1 cellular context compared by ENCODE assay signal in the genomic region with DNA sequence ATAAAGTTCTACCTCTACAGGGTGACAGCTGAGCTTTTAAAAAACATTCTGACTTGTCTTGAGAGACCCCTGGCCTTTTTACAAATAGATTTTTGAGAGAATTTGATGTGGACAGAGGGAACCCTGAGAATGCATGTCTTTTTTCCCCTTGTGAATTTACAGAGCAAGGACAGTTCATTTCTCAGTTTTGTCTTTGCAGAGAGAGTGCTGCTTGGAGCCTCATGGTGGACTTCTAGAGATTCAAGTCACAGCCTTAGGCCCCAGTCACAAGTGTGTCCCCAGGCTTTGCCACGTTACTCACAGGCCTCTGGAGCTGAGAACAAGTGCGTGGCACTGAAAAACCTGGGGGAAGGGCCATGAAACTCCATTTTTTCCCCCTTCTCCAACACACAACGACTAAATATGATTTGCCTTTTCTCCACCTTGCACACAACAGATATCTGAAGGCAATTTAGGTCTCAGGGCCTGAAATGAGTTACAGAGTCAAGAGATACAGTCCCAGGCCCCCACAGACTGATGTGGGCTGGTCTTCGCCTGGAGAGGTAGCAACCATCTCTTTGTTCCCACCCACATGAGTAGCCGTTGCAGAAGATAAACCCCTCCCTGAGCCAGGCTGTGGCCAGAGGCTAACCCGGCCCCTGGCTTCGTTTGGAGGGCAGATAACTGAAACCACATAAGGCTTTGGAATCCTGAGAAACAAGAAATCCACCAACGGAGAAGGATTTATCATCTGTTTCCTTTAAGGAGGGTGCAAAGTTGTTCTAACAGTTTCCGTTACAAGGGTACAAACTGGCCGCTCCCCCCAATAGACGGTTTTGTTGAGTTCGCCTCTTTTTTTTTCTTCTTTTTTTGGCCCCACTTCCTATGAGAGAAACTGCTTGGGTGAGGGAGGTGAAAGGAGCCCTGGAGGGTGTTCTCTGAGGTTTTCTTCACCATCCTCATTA.
TF ChIP-seq lines count a peak whose summit lies in the region.

No MANE protein-coding gene starts in this region.

TF ChIP-seq in K562, 482 proteins besides CTCF, POLR2A, EP300 and RAD21 (continued from another document and continues in another):
- TF ChIP-seq GABPA (tag; conservative IDR thresholded peaks at IDR 0.05; ENCODE audit: low read depth), result 0 out of 2 replicates have a peak, but pooled peaks have one; percentile 8
- no peak for TF ChIP-seq SNRNP70 (optimal IDR thresholded peaks at IDR 0.05; ENCODE audit: low read depth, low read length)
- peak; percentile 70 for TF ChIP-seq TEAD4 (IDR thresholded peaks at IDR 0.05; ENCODE audit: low read length)
- TF ChIP-seq TEAD4 (CRISPR knock-in tag; IDR thresholded peaks at IDR 0.05; ENCODE audit: borderline replicate concordance), result no peak
- TF ChIP-seq CTBP1 (IDR thresholded peaks at IDR 0.05; ENCODE audit: borderline replicate concordance), result peak; percentile 81; the same call in 1 of the 2 replicates
- peak; percentile 90 for TF ChIP-seq ZNF644 (tag; IDR thresholded peaks at IDR 0.05; ENCODE audit: low read depth)
- TF ChIP-seq RBM15 (IDR thresholded peaks at IDR 0.05; ENCODE audit: insufficient read depth, low read length), result no peak
- TF ChIP-seq, protein P1, sequence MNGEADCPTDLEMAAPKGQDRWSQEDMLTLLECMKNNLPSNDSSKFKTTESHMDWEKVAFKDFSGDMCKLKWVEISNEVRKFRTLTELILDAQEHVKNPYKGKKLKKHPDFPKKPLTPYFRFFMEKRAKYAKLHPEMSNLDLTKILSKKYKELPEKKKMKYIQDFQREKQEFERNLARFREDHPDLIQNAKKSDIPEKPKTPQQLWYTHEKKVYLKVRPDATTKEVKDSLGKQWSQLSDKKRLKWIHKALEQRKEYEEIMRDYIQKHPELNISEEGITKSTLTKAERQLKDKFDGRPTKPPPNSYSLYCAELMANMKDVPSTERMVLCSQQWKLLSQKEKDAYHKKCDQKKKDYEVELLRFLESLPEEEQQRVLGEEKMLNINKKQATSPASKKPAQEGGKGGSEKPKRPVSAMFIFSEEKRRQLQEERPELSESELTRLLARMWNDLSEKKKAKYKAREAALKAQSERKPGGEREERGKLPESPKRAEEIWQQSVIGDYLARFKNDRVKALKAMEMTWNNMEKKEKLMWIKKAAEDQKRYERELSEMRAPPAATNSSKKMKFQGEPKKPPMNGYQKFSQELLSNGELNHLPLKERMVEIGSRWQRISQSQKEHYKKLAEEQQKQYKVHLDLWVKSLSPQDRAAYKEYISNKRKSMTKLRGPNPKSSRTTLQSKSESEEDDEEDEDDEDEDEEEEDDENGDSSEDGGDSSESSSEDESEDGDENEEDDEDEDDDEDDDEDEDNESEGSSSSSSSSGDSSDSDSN (IDR thresholded peaks at IDR 0.05; ENCODE audit: borderline replicate concordance in 1 of 2, low read depth in 2 of 2, low read length in 2 of 2), result peak; percentile 86 to 97
- no peak for TF ChIP-seq ZNF165 (CRISPR knock-in tag; IDR thresholded peaks at IDR 0.05; ENCODE audit: borderline replicate concordance)
- TF ChIP-seq ZBTB7A (IDR thresholded peaks at IDR 0.05; ENCODE audit: borderline replicate concordance, control insufficient read depth, low read depth, low read length), result peak; percentile 80; the same call in 1 of the 2 replicates
- TF ChIP-seq ZNF778 (CRISPR knock-in tag; IDR thresholded peaks at IDR 0.05), result no peak
- no peak for TF ChIP-seq ZNF274 (IDR thresholded peaks at IDR 0.05; ENCODE audit: borderline replicate concordance, low read depth, low read length)
- TF ChIP-seq RBM22 (IDR thresholded peaks at IDR 0.05; ENCODE audit: low read depth, low read length, poor library complexity, severe bottlenecking), result no peak
- TF ChIP-seq, protein P2, sequence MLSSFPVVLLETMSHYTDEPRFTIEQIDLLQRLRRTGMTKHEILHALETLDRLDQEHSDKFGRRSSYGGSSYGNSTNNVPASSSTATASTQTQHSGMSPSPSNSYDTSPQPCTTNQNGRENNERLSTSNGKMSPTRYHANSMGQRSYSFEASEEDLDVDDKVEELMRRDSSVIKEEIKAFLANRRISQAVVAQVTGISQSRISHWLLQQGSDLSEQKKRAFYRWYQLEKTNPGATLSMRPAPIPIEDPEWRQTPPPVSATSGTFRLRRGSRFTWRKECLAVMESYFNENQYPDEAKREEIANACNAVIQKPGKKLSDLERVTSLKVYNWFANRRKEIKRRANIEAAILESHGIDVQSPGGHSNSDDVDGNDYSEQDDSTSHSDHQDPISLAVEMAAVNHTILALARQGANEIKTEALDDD (IDR thresholded peaks at IDR 0.05), result peak; percentile 97
- 0 out of 2 replicates have a peak, but pooled peaks have one; percentile 43 for TF ChIP-seq ELF2 (CRISPR knock-in tag; IDR thresholded peaks at IDR 0.05)
- TF ChIP-seq, protein P3, sequence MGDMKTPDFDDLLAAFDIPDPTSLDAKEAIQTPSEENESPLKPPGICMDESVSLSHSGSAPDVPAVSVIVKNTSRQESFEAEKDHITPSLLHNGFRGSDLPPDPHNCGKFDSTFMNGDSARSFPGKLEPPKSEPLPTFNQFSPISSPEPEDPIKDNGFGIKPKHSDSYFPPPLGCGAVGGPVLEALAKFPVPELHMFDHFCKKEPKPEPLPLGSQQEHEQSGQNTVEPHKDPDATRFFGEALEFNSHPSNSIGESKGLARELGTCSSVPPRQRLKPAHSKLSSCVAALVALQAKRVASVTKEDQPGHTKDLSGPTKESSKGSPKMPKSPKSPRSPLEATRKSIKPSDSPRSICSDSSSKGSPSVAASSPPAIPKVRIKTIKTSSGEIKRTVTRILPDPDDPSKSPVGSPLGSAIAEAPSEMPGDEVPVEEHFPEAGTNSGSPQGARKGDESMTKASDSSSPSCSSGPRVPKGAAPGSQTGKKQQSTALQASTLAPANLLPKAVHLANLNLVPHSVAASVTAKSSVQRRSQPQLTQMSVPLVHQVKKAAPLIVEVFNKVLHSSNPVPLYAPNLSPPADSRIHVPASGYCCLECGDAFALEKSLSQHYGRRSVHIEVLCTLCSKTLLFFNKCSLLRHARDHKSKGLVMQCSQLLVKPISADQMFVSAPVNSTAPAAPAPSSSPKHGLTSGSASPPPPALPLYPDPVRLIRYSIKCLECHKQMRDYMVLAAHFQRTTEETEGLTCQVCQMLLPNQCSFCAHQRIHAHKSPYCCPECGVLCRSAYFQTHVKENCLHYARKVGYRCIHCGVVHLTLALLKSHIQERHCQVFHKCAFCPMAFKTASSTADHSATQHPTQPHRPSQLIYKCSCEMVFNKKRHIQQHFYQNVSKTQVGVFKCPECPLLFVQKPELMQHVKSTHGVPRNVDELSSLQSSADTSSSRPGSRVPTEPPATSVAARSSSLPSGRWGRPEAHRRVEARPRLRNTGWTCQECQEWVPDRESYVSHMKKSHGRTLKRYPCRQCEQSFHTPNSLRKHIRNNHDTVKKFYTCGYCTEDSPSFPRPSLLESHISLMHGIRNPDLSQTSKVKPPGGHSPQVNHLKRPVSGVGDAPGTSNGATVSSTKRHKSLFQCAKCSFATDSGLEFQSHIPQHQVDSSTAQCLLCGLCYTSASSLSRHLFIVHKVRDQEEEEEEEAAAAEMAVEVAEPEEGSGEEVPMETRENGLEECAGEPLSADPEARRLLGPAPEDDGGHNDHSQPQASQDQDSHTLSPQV (IDR thresholded peaks at IDR 0.05), result peak; percentile 96
- peak; percentile 50; the same call in 1 of the 2 replicates for TF ChIP-seq NR2C2 (CRISPR knock-in tag; IDR thresholded peaks at IDR 0.05)
- TF ChIP-seq NR2C2 (tag; IDR thresholded peaks at IDR 0.05), result peak; percentile 74
- TF ChIP-seq STAT5A (IDR thresholded peaks at IDR 0.05; ENCODE audit: borderline replicate concordance, low read length), result 0 out of 2 replicates have a peak, but pooled peaks have one; percentile 7
- TF ChIP-seq, protein P4, sequence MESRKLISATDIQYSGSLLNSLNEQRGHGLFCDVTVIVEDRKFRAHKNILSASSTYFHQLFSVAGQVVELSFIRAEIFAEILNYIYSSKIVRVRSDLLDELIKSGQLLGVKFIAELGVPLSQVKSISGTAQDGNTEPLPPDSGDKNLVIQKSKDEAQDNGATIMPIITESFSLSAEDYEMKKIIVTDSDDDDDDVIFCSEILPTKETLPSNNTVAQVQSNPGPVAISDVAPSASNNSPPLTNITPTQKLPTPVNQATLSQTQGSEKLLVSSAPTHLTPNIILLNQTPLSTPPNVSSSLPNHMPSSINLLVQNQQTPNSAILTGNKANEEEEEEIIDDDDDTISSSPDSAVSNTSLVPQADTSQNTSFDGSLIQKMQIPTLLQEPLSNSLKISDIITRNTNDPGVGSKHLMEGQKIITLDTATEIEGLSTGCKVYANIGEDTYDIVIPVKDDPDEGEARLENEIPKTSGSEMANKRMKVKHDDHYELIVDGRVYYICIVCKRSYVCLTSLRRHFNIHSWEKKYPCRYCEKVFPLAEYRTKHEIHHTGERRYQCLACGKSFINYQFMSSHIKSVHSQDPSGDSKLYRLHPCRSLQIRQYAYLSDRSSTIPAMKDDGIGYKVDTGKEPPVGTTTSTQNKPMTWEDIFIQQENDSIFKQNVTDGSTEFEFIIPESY (CRISPR knock-in tag; IDR thresholded peaks at IDR 0.05), result no peak
- peak in 1 of 2 experiments; percentile 44; a peak in 1 of 4 replicates for TF ChIP-seq HDAC1 (IDR thresholded peaks at IDR 0.05)
- no peak for TF ChIP-seq ILK (tag; IDR thresholded peaks at IDR 0.05; ENCODE audit: borderline replicate concordance, low read depth)
- TF ChIP-seq, protein P5, sequence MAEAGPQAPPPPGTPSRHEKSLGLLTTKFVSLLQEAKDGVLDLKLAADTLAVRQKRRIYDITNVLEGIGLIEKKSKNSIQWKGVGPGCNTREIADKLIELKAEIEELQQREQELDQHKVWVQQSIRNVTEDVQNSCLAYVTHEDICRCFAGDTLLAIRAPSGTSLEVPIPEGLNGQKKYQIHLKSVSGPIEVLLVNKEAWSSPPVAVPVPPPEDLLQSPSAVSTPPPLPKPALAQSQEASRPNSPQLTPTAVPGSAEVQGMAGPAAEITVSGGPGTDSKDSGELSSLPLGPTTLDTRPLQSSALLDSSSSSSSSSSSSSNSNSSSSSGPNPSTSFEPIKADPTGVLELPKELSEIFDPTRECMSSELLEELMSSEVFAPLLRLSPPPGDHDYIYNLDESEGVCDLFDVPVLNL (CRISPR knock-in tag; IDR thresholded peaks at IDR 0.05; ENCODE audit: low read depth), result no peak
- TF ChIP-seq CBX1 (IDR thresholded peaks at IDR 0.05; ENCODE audit: low read depth), result no peak
- TF ChIP-seq, protein P6, sequence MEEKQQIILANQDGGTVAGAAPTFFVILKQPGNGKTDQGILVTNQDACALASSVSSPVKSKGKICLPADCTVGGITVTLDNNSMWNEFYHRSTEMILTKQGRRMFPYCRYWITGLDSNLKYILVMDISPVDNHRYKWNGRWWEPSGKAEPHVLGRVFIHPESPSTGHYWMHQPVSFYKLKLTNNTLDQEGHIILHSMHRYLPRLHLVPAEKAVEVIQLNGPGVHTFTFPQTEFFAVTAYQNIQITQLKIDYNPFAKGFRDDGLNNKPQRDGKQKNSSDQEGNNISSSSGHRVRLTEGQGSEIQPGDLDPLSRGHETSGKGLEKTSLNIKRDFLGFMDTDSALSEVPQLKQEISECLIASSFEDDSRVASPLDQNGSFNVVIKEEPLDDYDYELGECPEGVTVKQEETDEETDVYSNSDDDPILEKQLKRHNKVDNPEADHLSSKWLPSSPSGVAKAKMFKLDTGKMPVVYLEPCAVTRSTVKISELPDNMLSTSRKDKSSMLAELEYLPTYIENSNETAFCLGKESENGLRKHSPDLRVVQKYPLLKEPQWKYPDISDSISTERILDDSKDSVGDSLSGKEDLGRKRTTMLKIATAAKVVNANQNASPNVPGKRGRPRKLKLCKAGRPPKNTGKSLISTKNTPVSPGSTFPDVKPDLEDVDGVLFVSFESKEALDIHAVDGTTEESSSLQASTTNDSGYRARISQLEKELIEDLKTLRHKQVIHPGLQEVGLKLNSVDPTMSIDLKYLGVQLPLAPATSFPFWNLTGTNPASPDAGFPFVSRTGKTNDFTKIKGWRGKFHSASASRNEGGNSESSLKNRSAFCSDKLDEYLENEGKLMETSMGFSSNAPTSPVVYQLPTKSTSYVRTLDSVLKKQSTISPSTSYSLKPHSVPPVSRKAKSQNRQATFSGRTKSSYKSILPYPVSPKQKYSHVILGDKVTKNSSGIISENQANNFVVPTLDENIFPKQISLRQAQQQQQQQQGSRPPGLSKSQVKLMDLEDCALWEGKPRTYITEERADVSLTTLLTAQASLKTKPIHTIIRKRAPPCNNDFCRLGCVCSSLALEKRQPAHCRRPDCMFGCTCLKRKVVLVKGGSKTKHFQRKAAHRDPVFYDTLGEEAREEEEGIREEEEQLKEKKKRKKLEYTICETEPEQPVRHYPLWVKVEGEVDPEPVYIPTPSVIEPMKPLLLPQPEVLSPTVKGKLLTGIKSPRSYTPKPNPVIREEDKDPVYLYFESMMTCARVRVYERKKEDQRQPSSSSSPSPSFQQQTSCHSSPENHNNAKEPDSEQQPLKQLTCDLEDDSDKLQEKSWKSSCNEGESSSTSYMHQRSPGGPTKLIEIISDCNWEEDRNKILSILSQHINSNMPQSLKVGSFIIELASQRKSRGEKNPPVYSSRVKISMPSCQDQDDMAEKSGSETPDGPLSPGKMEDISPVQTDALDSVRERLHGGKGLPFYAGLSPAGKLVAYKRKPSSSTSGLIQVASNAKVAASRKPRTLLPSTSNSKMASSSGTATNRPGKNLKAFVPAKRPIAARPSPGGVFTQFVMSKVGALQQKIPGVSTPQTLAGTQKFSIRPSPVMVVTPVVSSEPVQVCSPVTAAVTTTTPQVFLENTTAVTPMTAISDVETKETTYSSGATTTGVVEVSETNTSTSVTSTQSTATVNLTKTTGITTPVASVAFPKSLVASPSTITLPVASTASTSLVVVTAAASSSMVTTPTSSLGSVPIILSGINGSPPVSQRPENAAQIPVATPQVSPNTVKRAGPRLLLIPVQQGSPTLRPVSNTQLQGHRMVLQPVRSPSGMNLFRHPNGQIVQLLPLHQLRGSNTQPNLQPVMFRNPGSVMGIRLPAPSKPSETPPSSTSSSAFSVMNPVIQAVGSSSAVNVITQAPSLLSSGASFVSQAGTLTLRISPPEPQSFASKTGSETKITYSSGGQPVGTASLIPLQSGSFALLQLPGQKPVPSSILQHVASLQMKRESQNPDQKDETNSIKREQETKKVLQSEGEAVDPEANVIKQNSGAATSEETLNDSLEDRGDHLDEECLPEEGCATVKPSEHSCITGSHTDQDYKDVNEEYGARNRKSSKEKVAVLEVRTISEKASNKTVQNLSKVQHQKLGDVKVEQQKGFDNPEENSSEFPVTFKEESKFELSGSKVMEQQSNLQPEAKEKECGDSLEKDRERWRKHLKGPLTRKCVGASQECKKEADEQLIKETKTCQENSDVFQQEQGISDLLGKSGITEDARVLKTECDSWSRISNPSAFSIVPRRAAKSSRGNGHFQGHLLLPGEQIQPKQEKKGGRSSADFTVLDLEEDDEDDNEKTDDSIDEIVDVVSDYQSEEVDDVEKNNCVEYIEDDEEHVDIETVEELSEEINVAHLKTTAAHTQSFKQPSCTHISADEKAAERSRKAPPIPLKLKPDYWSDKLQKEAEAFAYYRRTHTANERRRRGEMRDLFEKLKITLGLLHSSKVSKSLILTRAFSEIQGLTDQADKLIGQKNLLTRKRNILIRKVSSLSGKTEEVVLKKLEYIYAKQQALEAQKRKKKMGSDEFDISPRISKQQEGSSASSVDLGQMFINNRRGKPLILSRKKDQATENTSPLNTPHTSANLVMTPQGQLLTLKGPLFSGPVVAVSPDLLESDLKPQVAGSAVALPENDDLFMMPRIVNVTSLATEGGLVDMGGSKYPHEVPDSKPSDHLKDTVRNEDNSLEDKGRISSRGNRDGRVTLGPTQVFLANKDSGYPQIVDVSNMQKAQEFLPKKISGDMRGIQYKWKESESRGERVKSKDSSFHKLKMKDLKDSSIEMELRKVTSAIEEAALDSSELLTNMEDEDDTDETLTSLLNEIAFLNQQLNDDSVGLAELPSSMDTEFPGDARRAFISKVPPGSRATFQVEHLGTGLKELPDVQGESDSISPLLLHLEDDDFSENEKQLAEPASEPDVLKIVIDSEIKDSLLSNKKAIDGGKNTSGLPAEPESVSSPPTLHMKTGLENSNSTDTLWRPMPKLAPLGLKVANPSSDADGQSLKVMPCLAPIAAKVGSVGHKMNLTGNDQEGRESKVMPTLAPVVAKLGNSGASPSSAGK (IDR thresholded peaks at IDR 0.05), result peak; percentile 79
